ENCODE assay signal across 8 cellular contexts in genomic region chr3:196632033-196632751, GRCh38. TPM values are rescaled to one million over a fixed set of nuclear protein-coding genes. Genes with fewer than 3 reads are reported as not detected.
DNase-seq lines count a peak whose midpoint lies in the region; ATAC-seq and TF ChIP-seq lines count a peak whose summit lies in the region.

No MANE protein-coding gene starts in this region.

- DNase-seq in AG08396 (ENCODE audit: low spot score) (peak; percentile 87), NCI-H226 (peak; percentile 79), activated B cell treated with CpG ODN at 0.5 μM for 24 hours (peak; percentile 77), caudate nucleus (lab: John Stamatoyannopoulos, UW) (peak in 58 of 61 donors; percentile 19 to 85 (median 68)), islet precursor cell (peak; percentile 95)
- DNase-seq in stimulated activated CD4-positive, alpha-beta T cell treated with anti-CD3 and anti-CD28 coated beads, Interleukin-12 subunit alpha, Interleukin-12 subunit beta, amount 100 ng/mL, for 48 hours (ENCODE audit: low read depth in 2 of 3, low spot score in 1 of 3), result peak; percentile 74 to 84 (median 79)

- TF ChIP-seq POLR2A in GM18951 (IDR thresholded peaks at IDR 0.05; ENCODE audit: extremely low read depth, insufficient read depth, insufficient read length), result peak; percentile 87

- CTCF ChIA-PET in activated B cell treated with CpG ODN at 0.5 μM for 24 hours (lab: Charles Lee), result interaction anchor here (1.0 to 3.6 kb wide), 4 partner anchors 10 to 53 kb away, joined by 4 to 12 read pairs (median 6); no protein-coding TSS in a partner anchor

- ATAC-seq in HG03175 (IDR thresholded peaks at IDR 0.05; ENCODE audit: unreplicated experiment), result peak; percentile 79
- peak; percentile 75 for ATAC-seq in activated B cell treated with CpG ODN at 0.5 μM for 24 hours (ENCODE audit: low read depth)

- no peaks in the 10 kb centered on the region for H3K9me3 Mint-ChIP-seq in activated B cell treated with CpG ODN at 0.5 μM for 24 hours

- peak overlapping the region; percentile 82 for H3K27ac ChIP-seq in caudate nucleus (ENCODE audit: low read depth, low read length)

- peak overlapping the region; percentile 96 for H3K27ac Mint-ChIP-seq in activated B cell treated with CpG ODN at 0.5 μM for 24 hours

- H3K4me1 Mint-ChIP-seq in activated B cell treated with CpG ODN at 0.5 μM for 24 hours, result peaks cover 66% of the 10 kb centered on the region

- H3K36me3 Mint-ChIP-seq in activated B cell treated with CpG ODN at 0.5 μM for 24 hours (ENCODE audit: low read depth), result peaks cover 5% of the 10 kb centered on the region

- no peak for TF ChIP-seq CTCF in activated B cell treated with CpG ODN at 0.5 μM for 24 hours (IDR thresholded peaks at IDR 0.05)

- H3K27me3 Mint-ChIP-seq in activated B cell treated with CpG ODN at 0.5 μM for 24 hours, result no peaks in the 10 kb centered on the region

- peak overlapping the region; percentile 93 for H3K4me3 Mint-ChIP-seq in activated B cell treated with CpG ODN at 0.5 μM for 24 hours

- intact Hi-C loops in activated B cell treated with CpG ODN at 0.5 μM for 24 hours (cut with micrococcal nuclease), result loop anchor here (1.0 to 10.0 kb wide), 9 partner anchors 8 to 1947 kb away; partner anchors contain the start of genes CEP19, FAM43A, FBXO45 and NCBP2

- in situ Hi-C loops in GM18951 (cut with MboI; ENCODE audit: low sequenced_read_pairs, unreplicated experiment), result no loop called here

- POLR2A ChIA-PET in activated B cell treated with CpG ODN at 0.5 μM for 24 hours (lab: Charles Lee), result interaction anchor here (0.5 to 6.6 kb wide), 21 partner anchors 9 to 390 kb away, joined by 3 to 176 read pairs (median 4); partner anchors contain the start of genes CEP19, DYNLT2B, FBXO45 and NRROS

RNA-seq across cellular contexts. Expression of gene NRROS, which starts 7.3 kb away (rescaled TPM):
- total RNA-seq in activated B cell treated with CpG ODN at 0.5 μM for 24 hours, result 88.5 and 92.4 TPM in 2 replicates

Comparison
In these comparisons a context has a peak if more than half of its experiments do, and no peak if none do; other contexts are left out.
1. Peak in every context shown above with its lines: DNase-seq, ATAC-seq and H3K27ac ChIP-seq.